In genomic region chr10:74419491-74420466, GRCh38 we compare ENCODE assay signal across 9 cellular contexts.
A peak's percentile ranks its signal among the peaks of the same experiment; 100 is the strongest.
DNase-seq lines count a peak whose midpoint lies in the region; ATAC-seq and TF ChIP-seq lines count a peak whose summit lies in the region.
"Had no signal": no experiment of that assay in that cellular context is flagged by ENCODE, and none has a peak within 500 bp of the region (broad histone marks: within the 10 kb centered on the region; RNA-seq: fewer than 3 reads in every experiment).

No MANE protein-coding gene starts in this region.

- H3K4me3 Mint-ChIP-seq in activated CD4-positive, alpha-beta T cell treated with anti-CD3 and anti-CD28 coated beads for 36 hours: no peak overlapping the region
- no peak overlapping the region for H3K4me3 Mint-ChIP-seq in activated CD8-positive, alpha-beta T cell treated with anti-CD3 and anti-CD28 coated beads for 36 hours
- H3K4me3 Mint-ChIP-seq: activated naive CD8-positive, alpha-beta T cell treated with anti-CD3 and anti-CD28 coated beads, Interleukin-2, amount 10 ng/mL, durations not matched to agents 7 days and 5 days had no signal

- intact Hi-C loops in activated CD4-positive, alpha-beta T cell treated with anti-CD3 and anti-CD28 coated beads for 36 hours (cut with DNase I, micrococcal nuclease): loop anchor here (2.0 to 10.0 kb wide), 4 partner anchors 152 to 681 kb away; no protein-coding TSS in a partner anchor
- intact Hi-C loops in activated CD8-positive, alpha-beta T cell treated with anti-CD3 and anti-CD28 coated beads for 36 hours (cut with micrococcal nuclease): no loop called here
- intact Hi-C loops in testis (cut with DNase I; ENCODE audit: low total_unique reads): no loop called here

- no peaks in the 10 kb centered on the region for H3K9me3 ChIP-seq in testis

- peaks cover 4% of the 10 kb centered on the region for H3K4me1 ChIP-seq in testis

- peaks cover 15% of the 10 kb centered on the region for H3K36me3 Mint-ChIP-seq in activated CD4-positive, alpha-beta T cell treated with anti-CD3 and anti-CD28 coated beads for 36 hours (ENCODE audit: low read depth)
- H3K36me3 Mint-ChIP-seq in activated CD8-positive, alpha-beta T cell treated with anti-CD3 and anti-CD28 coated beads for 36 hours (ENCODE audit: low read depth): peaks cover 5% of the 10 kb centered on the region

- DNase-seq in activated CD4-positive, alpha-beta T cell treated with anti-CD3 and anti-CD28 coated beads for 36 hours: peak; percentile 48
- DNase-seq in activated CD4-positive, alpha-beta T cell treated with anti-CD3 and anti-CD28 coated beads for 1 hour: no peak
- DNase-seq in NCI-H2081 treated with DMSO at 0.1 percent for 48 hours (lab: John Stamatoyannopoulos, UW) (peak; percentile 3), iPS-NIHi11 (ENCODE audit: low spot score) (peak; percentile 18), testis (no peak)
- DNase-seq in activated CD8-positive, alpha-beta T cell treated with anti-CD3 and anti-CD28 coated beads for 36 hours: peak; percentile 57
- DNase-seq in activated CD4-positive, CD25-positive, alpha-beta regulatory T cell (lab: John Stamatoyannopoulos, UW): no peak
- DNase-seq: activated naive CD8-positive, alpha-beta T cell treated with anti-CD3 and anti-CD28 coated beads, Interleukin-2, amount 10 ng/mL, durations not matched to agents 7 days and 5 days had no signal

- H3K4me3 ChIP-seq in testis: no peak overlapping the region

- CTCF ChIA-PET in activated CD4-positive, alpha-beta T cell treated with anti-CD3 and anti-CD28 coated beads for 36 hours (lab: Charles Lee): interaction anchor here (0.6 to 3.2 kb wide), 18 partner anchors 8 to 710 kb away, joined by 3 to 17 read pairs (median 4); no protein-coding TSS in a partner anchor
- CTCF ChIA-PET in activated CD8-positive, alpha-beta T cell treated with anti-CD3 and anti-CD28 coated beads for 36 hours (lab: Charles Lee): interaction anchor here (0.8 to 1.7 kb wide), 15 partner anchors 8 to 681 kb away, joined by 3 to 6 read pairs (median 3); no protein-coding TSS in a partner anchor

- WGBS in testis, 2 donors: 87 to 93% methylated on average over 3 of the region's 3 CpGs

- TF ChIP-seq CTCF in activated CD8-positive, alpha-beta T cell treated with anti-CD3 and anti-CD28 coated beads for 36 hours (IDR thresholded peaks at IDR 0.05): peak; percentile 61
- TF ChIP-seq CTCF in testis (IDR thresholded peaks at IDR 0.05): peak; percentile 8 to 41 (median 23)

- POLR2A ChIA-PET in activated CD4-positive, alpha-beta T cell treated with anti-CD3 and anti-CD28 coated beads for 36 hours (lab: Charles Lee): no interaction called here
- POLR2A ChIA-PET in activated CD8-positive, alpha-beta T cell treated with anti-CD3 and anti-CD28 coated beads for 36 hours (lab: Charles Lee): no interaction called here

- H3K36me3 ChIP-seq in testis (ENCODE audit: low read depth, missing control alignments): no peaks in the 10 kb centered on the region

- no peak overlapping the region for H3K27ac ChIP-seq in testis

- peaks cover 4% of the 10 kb centered on the region for H3K4me1 Mint-ChIP-seq in activated CD4-positive, alpha-beta T cell treated with anti-CD3 and anti-CD28 coated beads for 36 hours
- H3K4me1 Mint-ChIP-seq in activated CD8-positive, alpha-beta T cell treated with anti-CD3 and anti-CD28 coated beads for 36 hours (ENCODE audit: low read depth): peaks cover 15% of the 10 kb centered on the region

- no peaks in the 10 kb centered on the region for H3K27me3 Mint-ChIP-seq in activated CD4-positive, alpha-beta T cell treated with anti-CD3 and anti-CD28 coated beads for 36 hours
- H3K27me3 Mint-ChIP-seq in activated CD8-positive, alpha-beta T cell treated with anti-CD3 and anti-CD28 coated beads for 36 hours: no peaks in the 10 kb centered on the region
- H3K27me3 Mint-ChIP-seq: activated naive CD8-positive, alpha-beta T cell treated with anti-CD3 and anti-CD28 coated beads, Interleukin-2, amount 10 ng/mL, durations not matched to agents 7 days and 5 days had no signal

- H3K27ac Mint-ChIP-seq in activated CD4-positive, alpha-beta T cell treated with anti-CD3 and anti-CD28 coated beads for 36 hours: no peak overlapping the region
- no peak overlapping the region for H3K27ac Mint-ChIP-seq in activated CD8-positive, alpha-beta T cell treated with anti-CD3 and anti-CD28 coated beads for 36 hours
- H3K27ac Mint-ChIP-seq: activated naive CD8-positive, alpha-beta T cell treated with anti-CD3 and anti-CD28 coated beads, Interleukin-2, amount 10 ng/mL, durations not matched to agents 7 days and 5 days had no signal

- no peaks in the 10 kb centered on the region for H3K27me3 ChIP-seq in testis

- ATAC-seq in activated CD4-positive, alpha-beta T cell treated with anti-CD3 and anti-CD28 coated beads for 36 hours: peak; percentile 53
- no peak for ATAC-seq in activated CD8-positive, alpha-beta T cell treated with anti-CD3 and anti-CD28 coated beads for 36 hours
- ATAC-seq in GM21367 (IDR thresholded peaks at IDR 0.05; ENCODE audit: unreplicated experiment): no peak

- no peak for TF ChIP-seq POLR2A in testis (IDR thresholded peaks at IDR 0.05)

- H3K9me3 Mint-ChIP-seq in activated CD4-positive, alpha-beta T cell treated with anti-CD3 and anti-CD28 coated beads for 36 hours (ENCODE audit: low read depth): peaks cover 4% of the 10 kb centered on the region
- no peaks in the 10 kb centered on the region for H3K9me3 Mint-ChIP-seq in activated CD8-positive, alpha-beta T cell treated with anti-CD3 and anti-CD28 coated beads for 36 hours

Comparison
In these comparisons a context has a peak if more than half of its experiments do, and no peak if none do; other contexts are left out.
1. DNase-seq: peak in activated CD4-positive, alpha-beta T cell treated with anti-CD3 and anti-CD28 coated beads for 36 hours (single experiment), NCI-H2081 treated with DMSO at 0.1 percent for 48 hours (single experiment), activated CD8-positive, alpha-beta T cell treated with anti-CD3 and anti-CD28 coated beads for 36 hours (single experiment) and iPS-NIHi11 (single experiment); none in activated CD4-positive, alpha-beta T cell treated with anti-CD3 and anti-CD28 coated beads for 1 hour (single experiment), testis (single experiment) and activated CD4-positive, CD25-positive, alpha-beta regulatory T cell (0 of 4).
2. intact Hi-C loops: an anchor here in activated CD4-positive, alpha-beta T cell treated with anti-CD3 and anti-CD28 coated beads for 36 hours (2.0 to 10.0 kb wide); none called in activated CD8-positive, alpha-beta T cell treated with anti-CD3 and anti-CD28 coated beads for 36 hours and testis.